Comparison of ENCODE assay signal across 16 cellular contexts in genomic region chr3:25424238-25425013, GRCh38. TPM values are rescaled to one million over a fixed set of nuclear protein-coding genes. Genes with fewer than 3 reads are reported as not detected.
DNase-seq lines count a peak whose midpoint lies in the region; ATAC-seq, FAIRE-seq and TF ChIP-seq lines count a peak whose summit lies in the region.
"Had no signal": no experiment of that assay in that cellular context is flagged by ENCODE, and none has a peak within 500 bp of the region (broad histone marks: within the 10 kb centered on the region; RNA-seq: fewer than 3 reads in every experiment).

No MANE protein-coding gene starts in this region.

- CTCF ChIA-PET in HepG2 (lab: Yijun Ruan, JAX; ENCODE audit: low intra/inter-chr PET ratio, low total read pairs), result no interaction called here

- H3K4me2 ChIP-seq in HepG2 (ENCODE audit: low read depth, low read length), result no peak overlapping the region
- H3K4me2 ChIP-seq in mesenchymal stem cell (ENCODE audit: low read length, poor library complexity, severe bottlenecking), result no peak overlapping the region

- H4K8ac ChIP-seq in mesenchymal stem cell (ENCODE audit: low read length), result no peak overlapping the region

- H2BK120ac ChIP-seq in mesenchymal stem cell (ENCODE audit: low read depth, low read length), result no peak overlapping the region

- H3K4ac ChIP-seq in mesenchymal stem cell (ENCODE audit: low read depth in 1 of 2, low read length in 2 of 2), result peak overlapping the region in 1 of 2 experiments; percentile 41

- H3K27ac Mint-ChIP-seq in chondrocyte (ENCODE audit: unreplicated experiment), result peak overlapping the region; percentile 90

- H3K27me3 ChIP-seq in HepG2 (ENCODE audit: control insufficient read depth in 1 of 2, insufficient read depth in 2 of 2, low read length in 2 of 2) (peaks cover 0 to 25% of the 10 kb centered on the region in 2 experiments; a peak in 3 of 5 replicates), right lobe of liver (no peaks in the 10 kb centered on the region), mesenchymal stem cell (ENCODE audit: control insufficient read depth in 1 of 2, insufficient read depth in 1 of 2, low read length in 2 of 2) (no peaks in the 10 kb centered on the region)
- H3K27me3 ChIP-seq: gastrocnemius medialis, Peyer's patch, tibial nerve had no signal

- H2AK5ac ChIP-seq in mesenchymal stem cell (ENCODE audit: low read length, severe bottlenecking), result no peak overlapping the region

- H3K27me3 Mint-ChIP-seq in chondrocyte (ENCODE audit: low read depth), result no peaks in the 10 kb centered on the region

- TF ChIP-seq RAD21 in HepG2 (CRISPR knock-in tag; IDR thresholded peaks at IDR 0.05), result no peak

- no peak overlapping the region for H2AFZ ChIP-seq in HepG2 (ENCODE audit: low read length)
- H2AFZ ChIP-seq in mesenchymal stem cell (ENCODE audit: low read depth, low read length), result no peak overlapping the region

- H3K9ac ChIP-seq in HepG2 (ENCODE audit: insufficient read depth, low read depth, low read length) (no peak overlapping the region), mesenchymal stem cell (ENCODE audit: low read length) (no peak overlapping the region)

- no peaks in the 10 kb centered on the region for H3K9me3 Mint-ChIP-seq in chondrocyte (ENCODE audit: low read depth)

- no peaks in the 10 kb centered on the region for H3K79me2 ChIP-seq in HepG2 (ENCODE audit: insufficient read depth, low read length)

- H3K4me1 Mint-ChIP-seq in chondrocyte (ENCODE audit: low read depth), result peaks cover 71% of the 10 kb centered on the region

- H2BK12ac ChIP-seq in mesenchymal stem cell (ENCODE audit: low read length in 2 of 2), result peak overlapping the region in 1 of 2 experiments; percentile 76

- intact Hi-C loops in HepG2 (cut with micrococcal nuclease; ENCODE audit: unreplicated experiment) (no loop called here), right lobe of liver (cut with DNase I) (no loop called here)

- no peaks in the 10 kb centered on the region for H3K79me1 ChIP-seq in mesenchymal stem cell (replicated peaks; ENCODE audit: low read length, poor library complexity, severe bottlenecking)

- TF ChIP-seq EP300 in HepG2 (IDR thresholded peaks at IDR 0.05; ENCODE audit: low read depth in 2 of 2, low read length in 2 of 2), result no peak
- TF ChIP-seq EP300 in HepG2 (CRISPR knock-in tag; IDR thresholded peaks at IDR 0.05; ENCODE audit: borderline replicate concordance), result no peak

- no TSS peak for BruUV-seq in HepG2 (replicated peaks; lab: Mats Ljungman, UMichigan)

- no peak overlapping the region for H3K4me3 Mint-ChIP-seq in chondrocyte (ENCODE audit: unreplicated experiment)

- H2BK5ac ChIP-seq in mesenchymal stem cell (ENCODE audit: low read depth, low read length, poor library complexity, severe bottlenecking), result no peak overlapping the region

- no peak overlapping the region for H2BK15ac ChIP-seq in mesenchymal stem cell (ENCODE audit: low read depth, poor library complexity, severe bottlenecking)

- 14% methylated on average over 8 of the region's 8 CpGs for WGBS in HepG2 (ENCODE audit: low lambda C conversion rate)
- WGBS in right lobe of liver (ENCODE audit: insufficient coverage, low coverage, low lambda C conversion rate, missing lambda C conversion rate), result 82% methylated on average over 6 of the region's 8 CpGs
- WGBS in mesenchymal stem cell, result 37% methylated on average over 4 of the region's 8 CpGs

- H4K20me1 ChIP-seq in HepG2 (ENCODE audit: insufficient read depth, low read length), result no peaks in the 10 kb centered on the region

- no peak overlapping the region for H3K23ac ChIP-seq in mesenchymal stem cell (ENCODE audit: low read length in 2 of 2)

- FAIRE-seq in HepG2 (lab: Jason Lieb, UNC) (no peak), GM19239 (lab: Jason Lieb, UNC) (no peak)
- FAIRE-seq: A204.1, colon had no signal

- H3K9me3 ChIP-seq in HepG2 (ENCODE audit: low read length) (no peaks in the 10 kb centered on the region), right lobe of liver (no peaks in the 10 kb centered on the region), mesenchymal stem cell (ENCODE audit: control insufficient read depth, low read length) (no peaks in the 10 kb centered on the region)
- H3K9me3 ChIP-seq: gastrocnemius medialis, Peyer's patch, tibial nerve had no signal

- ATAC-seq in HepG2 (peak; percentile 15; the same call in 2 of the 3 replicates), right lobe of liver (no peak)
- ATAC-seq: gastrocnemius medialis had no signal

- H3K4me3 ChIP-seq in HepG2 (replicated peaks in 1 of 3; ENCODE audit: insufficient read depth in 1 of 3, low read depth in 2 of 3, low read length in 3 of 3), result no peak overlapping the region
- no peak overlapping the region for H3K4me3 ChIP-seq in right lobe of liver
- H3K4me3 ChIP-seq in mesenchymal stem cell (ENCODE audit: insufficient read depth in 1 of 2, low read depth in 1 of 2, low read length in 2 of 2), result no peak overlapping the region
- H3K4me3 ChIP-seq: gastrocnemius medialis, Peyer's patch, tibial nerve had no signal

- DNase-seq in HepG2 (ENCODE audit: low spot score), result no peak
- DNase-seq in right lobe of liver, result no peak
- DNase-seq in chondrocyte (ENCODE audit: low spot score), result no peak
- DNase-seq in mesenchymal stem cell, result peak; percentile 67
- no peak for DNase-seq in GM19239 (ENCODE audit: insufficient read length, low spot score)
- DNase-seq in NCI-H1930 (lab: John Stamatoyannopoulos, UW), result no peak
- DNase-seq in activated T-cell treated with anti-CD3 and anti-CD28 coated beads for 4 hours, result no peak
- no peak for DNase-seq in KBM-7
- DNase-seq: activated CD8-positive, alpha-beta memory T cell treated with anti-CD3 and anti-CD28 coated beads for 24 hours; activated naive CD4-positive, alpha-beta T cell treated with anti-CD3 and anti-CD28 coated beads, Interleukin-2, amount 50 U/mL, for 16 hours; gastrocnemius medialis; NCI-H345; Peyer's patch had no signal

- TF ChIP-seq POLR2A in HepG2 (IDR thresholded peaks at IDR 0.05; ENCODE audit: insufficient read depth in 1 of 2, low read depth in 2 of 2, low read length in 2 of 2), result no peak
- no peak for TF ChIP-seq POLR2A in right lobe of liver (IDR thresholded peaks at IDR 0.05)

- H3K36me3 Mint-ChIP-seq in chondrocyte (ENCODE audit: low read depth), result no peaks in the 10 kb centered on the region

- in situ Hi-C loops in HepG2 (cut with HindIII; ENCODE audit: extremely low pct_ligation_motif_present, low pct_unique_long_range_greater_than_20kb), result loop anchor here (10.0 kb wide), 1 partner anchor 160 kb away; no protein-coding TSS in a partner anchor
- in situ Hi-C loops in KBM-7 (cut with MboI; ENCODE audit: low pct_unique_long_range_greater_than_20kb, low sequenced_read_pairs), result no loop called here

- peak overlapping the region; percentile 25 for H4K91ac ChIP-seq in mesenchymal stem cell (ENCODE audit: low read length)

- H3K4me1 ChIP-seq in HepG2 (ENCODE audit: insufficient read depth, low read length) (peaks cover 44% of the 10 kb centered on the region), right lobe of liver (peaks cover 0 to 13% (median 0%) of the 10 kb centered on the region in 4 donors), mesenchymal stem cell (ENCODE audit: control insufficient read depth, insufficient read depth, low read depth, low read length) (peaks cover 12% of the 10 kb centered on the region)

- no peak for TF ChIP-seq CTCF in HepG2 (CRISPR knock-in tag; IDR thresholded peaks at IDR 0.05)
- TF ChIP-seq CTCF in right lobe of liver (IDR thresholded peaks at IDR 0.05), result no peak
- no peak for TF ChIP-seq CTCF in chondrocyte (IDR thresholded peaks at IDR 0.05)

- H3K14ac ChIP-seq in mesenchymal stem cell (ENCODE audit: low read length in 2 of 2), result no peak overlapping the region

- peak overlapping the region; percentile 67 to 86 for H3K18ac ChIP-seq in mesenchymal stem cell (ENCODE audit: low read depth in 1 of 2, low read length in 2 of 2)

- POLR2A ChIA-PET in HepG2 (lab: Yijun Ruan, JAX), result no interaction called here

- H3K27ac ChIP-seq in HepG2 (ENCODE audit: extremely low read length, insufficient read depth, low read length) (no peak overlapping the region), right lobe of liver (no peak overlapping the region), mesenchymal stem cell (ENCODE audit: low read length, poor library complexity, severe bottlenecking) (peak overlapping the region; percentile 60)
- H3K27ac ChIP-seq: gastrocnemius medialis, Peyer's patch, tibial nerve had no signal

- no peaks in the 10 kb centered on the region for H3K36me3 ChIP-seq in HepG2 (replicated peaks in 1 of 2; ENCODE audit: control insufficient read depth in 1 of 2, insufficient read depth in 2 of 2, low read length in 2 of 2)
- H3K36me3 ChIP-seq in right lobe of liver, result no peaks in the 10 kb centered on the region
- H3K36me3 ChIP-seq in mesenchymal stem cell (ENCODE audit: control insufficient read depth in 1 of 2, insufficient read depth in 2 of 2, low read depth in 1 of 2, low read length in 2 of 2), result no peaks in the 10 kb centered on the region
- H3K36me3 ChIP-seq: gastrocnemius medialis, Peyer's patch, tibial nerve had no signal

RNA-seq across cellular contexts. Expression of gene RARB, which starts 3.6 kb away (rescaled TPM):
- total RNA-seq in HepG2 (2016; rRNA removed; fragmentation: Illumina TruSeq; extraction: Trizol) (not detected in 2 replicates), right lobe of liver (1 to 10 TPM; 1.2 to 2.8 (median 2.1) TPM), chondrocyte (5.9 to 10.7 TPM (median 7.6 TPM) in 3 replicates)
- total RNA-seq in HepG2 (2016; cell fraction: cytosol; rRNA removed; fragmentation: Illumina TruSeq; extraction: Trizol; ENCODE audit: low read depth), result not detected in 2 replicates
- not detected in 2 replicates for total RNA-seq in HepG2 (2016; cell fraction: insoluble cytoplasmic fraction; rRNA removed; fragmentation: Illumina TruSeq; extraction: Trizol)
- not detected in 2 replicates for total RNA-seq in HepG2 (2016; cell fraction: membrane; rRNA removed; fragmentation: Illumina TruSeq; extraction: Trizol)
- total RNA-seq in HepG2 (2016; cell fraction: nucleus; rRNA removed; fragmentation: Illumina TruSeq; extraction: Trizol), result not detected in 2 replicates
- polyA plus RNA-seq in HepG2 (2011; rRNA removed), result 0.16 TPM in 1 of 2 replicates, not detected in the other
- 0.04 TPM in 1 of 2 replicates, not detected in the other for polyA plus RNA-seq in HepG2 (2011; cell fraction: cytosol; rRNA removed)
- polyA plus RNA-seq in HepG2 (2011; cell fraction: nucleus; rRNA removed), result 0.05 TPM in 1 of 2 replicates, not detected in the other
- polyA plus RNA-seq in HepG2 (2012), result 0.07 TPM in 1 of 2 replicates, not detected in the other
- not detected in 2 replicates for polyA plus RNA-seq in HepG2 (2016; cell fraction: cytosol; fragmentation: Illumina TruSeq; extraction: Trizol; ENCODE audit: low read depth)
- polyA plus RNA-seq in HepG2 (2016; cell fraction: insoluble cytoplasmic fraction; fragmentation: Illumina TruSeq; extraction: Trizol; ENCODE audit: low read depth), result not detected in 2 replicates
- polyA plus RNA-seq in HepG2 (2016; cell fraction: membrane; fragmentation: Illumina TruSeq; extraction: Trizol; ENCODE audit: low read depth), result not detected in 2 replicates
- polyA plus RNA-seq in HepG2 (2016; cell fraction: nucleus; fragmentation: Illumina TruSeq; extraction: Trizol; ENCODE audit: insufficient read depth, low read depth), result not detected in 2 replicates
- polyA minus RNA-seq in HepG2 (2011; rRNA and poly(A)+ RNA removed; ENCODE audit: low replicate concordance), result not detected in 2 replicates
- not detected in 2 replicates for polyA minus RNA-seq in HepG2 (2011; cell fraction: cytosol; rRNA and poly(A)+ RNA removed)
- 0.26 and 0.75 TPM in 2 replicates for polyA minus RNA-seq in HepG2 (2011; cell fraction: nucleus; rRNA and poly(A)+ RNA removed)
- polyA plus RNA-seq in mesenchymal stem cell (2013, experiment 1 of 2), result 1.1 TPM
- 1.2 TPM for polyA plus RNA-seq in mesenchymal stem cell (2013, experiment 2 of 2)
